Comparison of ENCODE assay signal across 34 cellular contexts in the genomic region with DNA sequence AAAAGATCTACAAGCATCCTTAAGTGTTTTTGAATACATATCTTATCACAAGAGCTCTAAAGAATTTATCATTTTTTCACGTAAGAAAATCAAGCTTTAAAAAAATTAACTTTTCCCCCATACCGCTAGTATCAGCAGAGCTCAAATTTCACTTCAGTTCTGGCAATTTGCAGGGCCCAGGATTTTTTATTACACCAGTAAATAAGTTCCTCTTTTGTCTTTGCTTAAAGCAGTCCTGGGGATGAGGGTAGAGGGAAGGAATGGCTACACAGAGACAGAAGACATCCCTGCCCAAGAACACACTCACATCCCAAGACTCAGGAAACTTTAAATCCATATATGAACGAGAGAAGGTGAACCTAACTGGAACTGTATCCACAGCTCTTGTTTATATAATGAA. TPM values are rescaled to one million over a fixed set of nuclear protein-coding genes. Genes with fewer than 3 reads are reported as not detected.
DNase-seq lines count a peak whose midpoint lies in the region; ATAC-seq, FAIRE-seq and TF ChIP-seq lines count a peak whose summit lies in the region.
"Had no signal": no experiment of that assay in that cellular context is flagged by ENCODE, and none has a peak within 500 bp of the region (broad histone marks: within the 10 kb centered on the region; RNA-seq: fewer than 3 reads in every experiment).

No MANE protein-coding gene starts in this region.

- in situ Hi-C loops in KBM-7 (cut with MboI; ENCODE audit: low pct_unique_long_range_greater_than_20kb, low sequenced_read_pairs) (no loop called here), GM12878 (cut with MboI) (no loop called here)

- H3K56ac ChIP-seq in H9 (ENCODE audit: insufficient read length, low read depth, low read length) = no peak overlapping the region

- no peak overlapping the region for H4K91ac ChIP-seq in H9 (ENCODE audit: insufficient read length, low read depth, low read length)

- H3K9me3 ChIP-seq in GM12878 (replicated peaks; ENCODE audit: control insufficient read depth, insufficient read depth, low read length) (no peaks in the 10 kb centered on the region; the same call in 2 of the 3 replicates), spleen (no peaks in the 10 kb centered on the region), H9 (ENCODE audit: control insufficient read depth, low read depth, low read length) (no peaks in the 10 kb centered on the region)
- H3K9me3 ChIP-seq: thoracic aorta, uterus had no signal

- intact Hi-C loops in CD14-positive monocyte (cut with micrococcal nuclease) (no loop called here), GM12878 (cut with micrococcal nuclease; ENCODE audit: unreplicated experiment) (no loop called here), spleen (cut with DNase I; ENCODE audit: low total_unique reads) (no loop called here)

- no peak overlapping the region; the same call in 1 of the 2 replicates for H3K4me2 ChIP-seq in GM12878 (ENCODE audit: control insufficient read depth, insufficient read depth)
- no peak overlapping the region for H3K4me2 ChIP-seq in H9 (ENCODE audit: insufficient read depth, insufficient read length, low read length)
- H3K4me2 ChIP-seq: neural progenitor cell had no signal

- H3K18ac ChIP-seq in H9 (ENCODE audit: insufficient read length, low read depth, low read length) = no peak overlapping the region

- H3K79me2 ChIP-seq in GM12878 (ENCODE audit: control insufficient read depth, insufficient read depth, low read length) (no peaks in the 10 kb centered on the region), H9 (ENCODE audit: insufficient read depth, low read length) (no peaks in the 10 kb centered on the region; the same call in 1 of the 2 replicates)
- H3K79me2 ChIP-seq: parathyroid adenoma had no signal

- no peak overlapping the region for H2BK12ac ChIP-seq in H9 (ENCODE audit: insufficient read length, low read depth, low read length)

- CTCF ChIA-PET in GM12878 (lab: Yijun Ruan, JAX) = interaction anchor here (0.7 to 4.0 kb wide), 19 partner anchors 8 to 161 kb away, joined by 3 to 21 read pairs (median 3); partner anchors contain the start of genes SORL1 and SORL1-AS1

- H3K9ac ChIP-seq in GM12878 (ENCODE audit: control insufficient read depth, insufficient read depth, low read length) (no peak overlapping the region), H9 (ENCODE audit: extremely low read depth, insufficient read length, low read length) (no peak overlapping the region)
- H3K9ac ChIP-seq: neural progenitor cell, parathyroid adenoma had no signal

- H2AFZ ChIP-seq in GM12878 (ENCODE audit: control insufficient read depth, low read depth, low read length) (no peak overlapping the region), H9 (ENCODE audit: low read length) (no peak overlapping the region)
- H2AFZ ChIP-seq: neural progenitor cell, parathyroid adenoma had no signal

- no peak overlapping the region for H2BK20ac ChIP-seq in H9 (ENCODE audit: low read depth, low read length, poor library complexity, severe bottlenecking)

- H4K5ac ChIP-seq in H9 (ENCODE audit: insufficient read length, low read depth, low read length) = no peak overlapping the region

- H3K4me3 Mint-ChIP-seq in CD14-positive monocyte = peak overlapping the region in 1 of 2 donors; percentile 35
- no peak overlapping the region for H3K4me3 Mint-ChIP-seq in H9
- H3K4me3 Mint-ChIP-seq: activated CD4-positive, alpha-beta T cell treated with anti-CD3 and anti-CD28 coated beads, Interleukin-2, amount 10 ng/mL, durations not matched to agents 24 days and 14 days; brain; endodermal cell; neural progenitor cell had no signal

- no TSS peak for BruUV-seq in GM12878 (replicated peaks; lab: Mats Ljungman, UMichigan)

- H3K4me3 ChIP-seq in GM12878 = no peak overlapping the region
- H3K4me3 ChIP-seq in spleen = no peak overlapping the region
- H3K4me3 ChIP-seq: neural progenitor cell, skin epidermis, thoracic aorta, uterus had no signal

- TF ChIP-seq CTCF in CD14-positive monocyte (IDR thresholded peaks at IDR 0.05) (no peak), GM12878 (IDR thresholded peaks at IDR 0.05 in 2 of 3, conservative IDR thresholded peaks at IDR 0.05 in 1 of 3; ENCODE audit: control insufficient read depth in 2 of 3, extremely low read depth in 1 of 3, insufficient read depth in 1 of 3, low read depth in 3 of 3, low read length in 3 of 3) (no peak), spleen (IDR thresholded peaks at IDR 0.05 in 8 of 11, conservative IDR thresholded peaks at IDR 0.05 in 3 of 11) (no peak), H9 (conservative IDR thresholded peaks at IDR 0.05) (no peak)

- H3K36me3 Mint-ChIP-seq in CD14-positive monocyte = peaks cover 0 to 6% of the 10 kb centered on the region in 2 donors
- peaks cover 3 to 15% (median 7%) of the 10 kb centered on the region in 3 experiments for H3K36me3 Mint-ChIP-seq in H9 (ENCODE audit: insufficient read depth in 1 of 3, low read depth in 3 of 3)
- H3K36me3 Mint-ChIP-seq: brain had no signal

- H3K36me3 ChIP-seq in GM12878 (ENCODE audit: control insufficient read depth in 2 of 2, insufficient read depth in 2 of 2, low read length in 1 of 2) (no peaks in the 10 kb centered on the region), spleen (no peaks in the 10 kb centered on the region)
- H3K36me3 ChIP-seq: neural progenitor cell, thoracic aorta, uterus had no signal

- TF ChIP-seq RAD21 in GM12878 (IDR thresholded peaks at IDR 0.05; ENCODE audit: insufficient read depth, low read depth, low read length) = no peak

- H2BK120ac ChIP-seq in H9 (ENCODE audit: low read depth, low read length, poor library complexity, severe bottlenecking) = no peak overlapping the region

- H3K4me1 ChIP-seq in GM12878 (ENCODE audit: control insufficient read depth, insufficient read depth, low read length) (peaks cover 35% of the 10 kb centered on the region), spleen (peaks cover 0 to 46% (median 22%) of the 10 kb centered on the region in 6 donors), H9 (ENCODE audit: insufficient read depth, low read length) (peaks cover 5% of the 10 kb centered on the region; the same call in 1 of the 2 replicates)
- H3K4me1 ChIP-seq: parathyroid adenoma, uterus had no signal

- peaks cover 6 to 9% (median 6%) of the 10 kb centered on the region in 3 donors for H3K27me3 Mint-ChIP-seq in CD14-positive monocyte (ENCODE audit: low read depth in 3 of 3)
- H3K27me3 Mint-ChIP-seq in H9 (ENCODE audit: low read depth) = peaks cover 24% of the 10 kb centered on the region

- SMC1A ChIA-PET in GM12878 (lab: Charles Lee; ENCODE audit: uncharacterized antibody, unreplicated experiment) = interaction anchor here (0.7 to 13.9 kb wide), 20 partner anchors 10 to 161 kb away, joined by 3 to 241 read pairs (median 6); partner anchors contain the start of genes SORL1 and SORL1-AS1

- H3K27me3 ChIP-seq in GM12878 (replicated peaks in 1 of 2; ENCODE audit: control insufficient read depth in 2 of 2, insufficient read depth in 2 of 2, low read length in 1 of 2) (no peaks in the 10 kb centered on the region), spleen (replicated peaks in 1 of 7) (peaks cover 0 to 13% (median 3%) of the 10 kb centered on the region in 7 donors), H9 (ENCODE audit: insufficient read depth, low read length) (no peaks in the 10 kb centered on the region)
- H3K27me3 ChIP-seq: uterus had no signal

- TF ChIP-seq POLR2A in GM12878 (IDR thresholded peaks at IDR 0.05; ENCODE audit: low read depth, low read length) (no peak), spleen (IDR thresholded peaks at IDR 0.05) (no peak)

- 40% methylated on average over 3 of the region's 3 CpGs for whole genome bisulfite sequencing in GM12878 (ENCODE audit: insufficient coverage, insufficient replicate concordance, low lambda C conversion rate, missing lambda C conversion rate)
- 37 to 52% (median 40%) methylated on average over 3 of the region's 3 CpGs for WGBS in spleen, 5 donors
- no CpG with 5 or more reads among the region's 3 CpGs for WGBS in H9 (ENCODE audit: extremely low coverage, insufficient read length, low lambda C conversion rate)

- H3K27ac Mint-ChIP-seq in CD14-positive monocyte (peak overlapping the region; percentile 70 to 84 (median 79)), H9 (no peak overlapping the region)
- H3K27ac Mint-ChIP-seq: activated CD4-positive, alpha-beta T cell treated with anti-CD3 and anti-CD28 coated beads, Interleukin-2, amount 10 ng/mL, durations not matched to agents 24 days and 14 days; activated T-helper 2 cell treated with anti-CD3 and anti-CD28 coated beads, Interferon-gamma antibody, Interleukin-2, Interleukin-4, amounts not matched to agents 10 μg/mL and 5 μg/mL and 100 μg/mL, durations not matched to agents 14 hours and 24 hours and 36 hours; endodermal cell; neural progenitor cell had no signal

- H2AK5ac ChIP-seq in H9 (ENCODE audit: insufficient read length, low read length) = no peak overlapping the region

- no peak overlapping the region for H4K8ac ChIP-seq in H9 (replicated peaks; ENCODE audit: insufficient read length, low read depth, low read length)

- H3K27ac ChIP-seq in GM12878 (ENCODE audit: control insufficient read depth, insufficient read depth) (peak overlapping the region; percentile 47), spleen (peak overlapping the region in 3 of 8 donors; percentile 27 to 53 (median 47)), H9 (ENCODE audit: insufficient read length, low read depth, low read length) (no peak overlapping the region)
- H3K27ac ChIP-seq: neural progenitor cell, parathyroid adenoma, skin epidermis, thoracic aorta, uterus had no signal

- H2BK5ac ChIP-seq in H9 (ENCODE audit: insufficient read length, low read length) = no peak overlapping the region

- RAD21 ChIA-PET in GM12878 (lab: Charles Lee; ENCODE audit: unreplicated experiment) = interaction anchor here (0.7 to 7.4 kb wide), 15 partner anchors 8 to 146 kb away, joined by 3 to 50 read pairs (median 5); partner anchors contain the start of genes SORL1 and SORL1-AS1

- no peaks in the 10 kb centered on the region for H3K79me1 ChIP-seq in H9 (ENCODE audit: insufficient read depth, low read depth, low read length, poor library complexity, severe bottlenecking)

- POLR2A ChIA-PET in GM12878 (lab: Charles Lee) = interaction anchor here (0.6 to 3.1 kb wide), 12 partner anchors 9 to 93 kb away, joined by 3 to 24 read pairs (median 7); no protein-coding TSS in a partner anchor

- no peak overlapping the region for H3K14ac ChIP-seq in H9 (ENCODE audit: insufficient read depth, low read length)

- peaks cover 5% of the 10 kb centered on the region for H3K23me2 ChIP-seq in H9 (ENCODE audit: insufficient read length, low read depth, low read length, poor library complexity, severe bottlenecking)

- H3K9me3 Mint-ChIP-seq in CD14-positive monocyte (peaks cover 0 to 7% (median 4%) of the 10 kb centered on the region in 7 donors), H9 (peaks cover 5 to 7% of the 10 kb centered on the region in 2 experiments)
- H3K9me3 Mint-ChIP-seq: activated T-helper 2 cell treated with anti-CD3 and anti-CD28 coated beads, Interferon-gamma antibody, Interleukin-2, Interleukin-4, amounts not matched to agents 10 μg/mL and 5 μg/mL and 100 μg/mL, durations not matched to agents 14 hours and 24 hours and 36 hours had no signal

- no peak; the same call in 2 of the 3 replicates for ATAC-seq in GM12878
- ATAC-seq in GM18858 (IDR thresholded peaks at IDR 0.05; ENCODE audit: unreplicated experiment) = no peak
- ATAC-seq: left lobe of liver; Panc1; stimulated activated naive CD8-positive, alpha-beta T cell treated with anti-CD3 and anti-CD28 coated beads, Interleukin-15, Interleukin-2, amounts not matched to agents 100 U/mL and 50 U/mL, for 24 hours had no signal

- DNase-seq in CD14-positive monocyte (ENCODE audit: low spot score) = no peak
- DNase-seq in KBM-7 = peak; percentile 64
- DNase-seq in NOMO-1 treated with dmso at 0.1 percent for 144 hours (lab: John Stamatoyannopoulos, UW; ENCODE audit: unreplicated experiment) = peak; percentile 68
- no peak for DNase-seq in GM12878 (ENCODE audit: low read depth, low spot score)
- DNase-seq in NCI-H748 treated with DMSO at 0.1 percent for 48 hours (lab: John Stamatoyannopoulos, UW) = no peak
- DNase-seq in spleen = no peak
- no peak for DNase-seq in H9
- DNase-seq: activated CD4-positive, alpha-beta T cell treated with anti-CD3 and anti-CD28 coated beads, Interleukin-2, amount 10 ng/mL, durations not matched to agents 24 days and 14 days; activated CD8-positive, alpha-beta memory T cell treated with anti-CD3 and anti-CD28 coated beads for 24 hours; activated naive CD4-positive, alpha-beta T cell treated with anti-CD3 and anti-CD28 coated beads, Interleukin-2, amount 50 U/mL, for 16 hours; activated T-cell treated with anti-CD3 and anti-CD28 coated beads for 4 hours; dermis blood vessel endothelial cell; endodermal cell; glutamatergic neuron; mesendoderm; NCI-H1417 treated with DMSO at 0.1 percent for 48 hours; NCI-H2081 treated with DMSO at 0.1 percent for 48 hours; NCI-H345; retina; Right ventricle myocardium superior; stimulated activated naive CD8-positive, alpha-beta T cell treated with anti-CD3 and anti-CD28 coated beads, Interleukin-15, Interleukin-2, amounts not matched to agents 100 U/mL and 50 U/mL, for 24 hours; SW 1271; uterus had no signal

- H3K4ac ChIP-seq in H9 (ENCODE audit: low read depth, low read length) = no peak overlapping the region

- no peak for TF ChIP-seq EP300 in GM12878 (IDR thresholded peaks at IDR 0.05; ENCODE audit: borderline replicate concordance in 1 of 2, control insufficient read depth in 1 of 2, low read depth in 2 of 2, low read length in 2 of 2)

- H3T11ph ChIP-seq in H9 (ENCODE audit: low read length) = no peak overlapping the region

- no peak overlapping the region for H3K23ac ChIP-seq in H9 (ENCODE audit: insufficient read length, low read depth, low read length)

- FAIRE-seq in GM12878 (lab: Jason Lieb, UNC) = no peak
- FAIRE-seq: H1, islet of Langerhans had no signal

- H3K4me1 Mint-ChIP-seq in CD14-positive monocyte (peaks cover 44% of the 10 kb centered on the region), H9 (peaks cover 14 to 20% of the 10 kb centered on the region in 2 experiments)

- H4K20me1 ChIP-seq in GM12878 (ENCODE audit: control insufficient read depth, insufficient read depth) (no peaks in the 10 kb centered on the region), H9 (ENCODE audit: control insufficient read depth, insufficient read depth, insufficient read length) (no peaks in the 10 kb centered on the region)

- H2BK15ac ChIP-seq in H9 (ENCODE audit: low read depth, low read length) = no peak overlapping the region

RNA-seq across cellular contexts. Expression of gene SORL1, which starts 22.6 kb away (rescaled TPM):
- polyA plus RNA-seq in CD14-positive monocyte (10 to 100 TPM; 52.5 to 59.4 TPM), GM12878 (2011; rRNA removed) (74.4 and 102 TPM in 2 replicates), GM12878 (2014; fragmentation: Illumina TruSeq; extraction: Trizol) (60.0 and 68.0 TPM in 2 replicates), GM12878 (2014; fragmentation: Nextera tagmentation; extraction: Ambion mirVana) (10 to 100 TPM; 20.2 to 26.0 TPM), GM12878 (2014; rRNA removed) (42.4 and 44.0 TPM in 2 replicates), GM12878 (2016; fragmentation: Nextera tagmentation; extraction: Ambion mirVana) (10 to 100 TPM; 59.9 to 64.7 TPM), spleen (1 to 10 TPM; 3.8 to 5.4 (median 5.0) TPM)
- 727 and 773 TPM in 2 replicates for total RNA-seq in GM12878 (2013; cell fraction: nucleolus; rRNA removed)
- total RNA-seq in GM12878 (2014; rRNA removed) (75.1 and 77.9 TPM in 2 replicates), GM12878 (2014; rRNA removed; fragmentation: Illumina TruSeq; extraction: Trizol) (58.7 and 61.4 TPM in 2 replicates), GM12878 (2021) (99.6 and 107 TPM in 2 replicates), spleen (100 to 1,000 TPM; 111 to 328 (median 188) TPM), H9 (2021) (64.4 and 68.3 TPM in 2 replicates)
- polyA plus RNA-seq in GM12878 (2011; ENCODE audit: low read depth) = 41.0 TPM
- 126 and 169 TPM in 2 replicates for polyA plus RNA-seq in GM12878 (2011; cell fraction: cytosol; rRNA removed)
- 326 and 357 TPM in 2 replicates for polyA plus RNA-seq in GM12878 (2011; cell fraction: nucleus; rRNA removed)
- polyA plus RNA-seq in GM12878 (2012) = 51.9 and 68.0 TPM in 2 replicates
- 515 and 644 TPM in 2 replicates for polyA minus RNA-seq in GM12878 (2011; rRNA and poly(A)+ RNA removed)
- polyA minus RNA-seq in GM12878 (2011; cell fraction: cytosol; rRNA and poly(A)+ RNA removed) = 113 and 121 TPM in 2 replicates
- polyA minus RNA-seq in GM12878 (2011; cell fraction: nucleus; rRNA and poly(A)+ RNA removed) = 258 and 338 TPM in 2 replicates

Comparison
In these comparisons a context has a peak if more than half of its experiments do, and no peak if none do; other contexts are left out.
1. DNase-seq: peak in KBM-7 (single experiment) and NOMO-1 treated with dmso at 0.1 percent for 144 hours (single experiment); none in CD14-positive monocyte (single experiment), GM12878 (single experiment), NCI-H748 treated with DMSO at 0.1 percent for 48 hours (single experiment), spleen (single experiment) and H9 (single experiment).
2. H3K27ac Mint-ChIP-seq: peak in CD14-positive monocyte (7 of 7); none in H9 (0 of 3).